15 cellular contexts compared by ENCODE assay signal in genomic region chr18:35469696-35470095, GRCh38. TPM values are rescaled to one million over a fixed set of nuclear protein-coding genes. Genes with fewer than 3 reads are reported as not detected.
A peak's percentile ranks its signal among the peaks of the same experiment; 100 is the strongest.
DNase-seq lines count a peak whose midpoint lies in the region; FAIRE-seq and TF ChIP-seq lines count a peak whose summit lies in the region.
"Had no signal": no experiment of that assay in that cellular context is flagged by ENCODE, and none has a peak within 500 bp of the region (broad histone marks: within the 10 kb centered on the region; RNA-seq: fewer than 3 reads in every experiment).

No MANE protein-coding gene starts in this region.

- H3K4me3 Mint-ChIP-seq in MCF 10A (ENCODE audit: unreplicated experiment) (no peak overlapping the region), glutamatergic neuron (ENCODE audit: unreplicated experiment) (no peak overlapping the region)
- H3K4me3 Mint-ChIP-seq: CD14-positive monocyte, H9, IgD-negative memory B cell had no signal

- H3K4me1 ChIP-seq in breast epithelium (no peaks in the 10 kb centered on the region), SJSA1 (replicated peaks) (peaks cover 18% of the 10 kb centered on the region), stomach smooth muscle (ENCODE audit: control insufficient read depth, insufficient read depth, low read length) (peaks cover 40% of the 10 kb centered on the region)

- H3K27me3 Mint-ChIP-seq in MCF 10A (ENCODE audit: insufficient read depth, unreplicated experiment), result no peaks in the 10 kb centered on the region
- H3K27me3 Mint-ChIP-seq in glutamatergic neuron (ENCODE audit: unreplicated experiment), result no peaks in the 10 kb centered on the region
- H3K27me3 Mint-ChIP-seq: IgD-negative memory B cell had no signal

- H3K4me1 Mint-ChIP-seq in MCF 10A (ENCODE audit: insufficient read depth, unreplicated experiment), result peaks cover 16% of the 10 kb centered on the region
- H3K4me1 Mint-ChIP-seq in glutamatergic neuron (ENCODE audit: low read depth, unreplicated experiment), result peaks cover 23% of the 10 kb centered on the region

- H3K9me3 Mint-ChIP-seq in MCF 10A (ENCODE audit: unreplicated experiment), result no peaks in the 10 kb centered on the region
- H3K9me3 Mint-ChIP-seq in glutamatergic neuron (ENCODE audit: unreplicated experiment), result peaks cover 3% of the 10 kb centered on the region
- H3K9me3 Mint-ChIP-seq: H9, IgD-negative memory B cell had no signal

- DNase-seq in MCF 10A (ENCODE audit: unreplicated experiment) (no peak), breast epithelium (ENCODE audit: low spot score in 2 of 2) (no peak), SJSA1 (ENCODE audit: low read depth in 1 of 2, low spot score in 2 of 2) (peak; percentile 62 to 68), glutamatergic neuron (no peak), NCI-H2029 (lab: John Stamatoyannopoulos, UW) (no peak), mesenteric fat pad (ENCODE audit: low spot score) (no peak), GM19239 (ENCODE audit: insufficient read length, low spot score) (no peak)
- DNase-seq: H9, NCI-H1092, NCI-H345, NCI-H526 treated with DMSO at 0.1 percent for 48 hours, SK-N-SH had no signal

- H3K9ac ChIP-seq in stomach smooth muscle (ENCODE audit: low read length in 2 of 2), result no peak overlapping the region
- H3K9ac ChIP-seq: SK-N-SH had no signal

- H3K27ac ChIP-seq in breast epithelium (no peak overlapping the region), SJSA1 (0 out of 2 replicates have a peak overlapping the region, but pooled peaks have one; percentile 2), stomach smooth muscle (ENCODE audit: low read length) (peak overlapping the region; percentile 70)

- H3K9me3 ChIP-seq in breast epithelium (no peaks in the 10 kb centered on the region), SJSA1 (replicated peaks) (no peaks in the 10 kb centered on the region), stomach smooth muscle (ENCODE audit: control insufficient read depth in 2 of 2, low read length in 2 of 2) (no peaks in the 10 kb centered on the region)
- H3K9me3 ChIP-seq: SK-N-SH had no signal

- H3K36me3 ChIP-seq in breast epithelium, result no peaks in the 10 kb centered on the region
- no peaks in the 10 kb centered on the region for H3K36me3 ChIP-seq in SJSA1
- H3K36me3 ChIP-seq in stomach smooth muscle (ENCODE audit: control insufficient read depth in 2 of 2, insufficient read depth in 2 of 2, low read length in 2 of 2), result peaks cover under 1 to 2% of the 10 kb centered on the region in 2 donors

- H3K4me3 ChIP-seq in breast epithelium (no peak overlapping the region), SJSA1 (no peak overlapping the region), stomach smooth muscle (ENCODE audit: low read length in 2 of 2) (no peak overlapping the region)

- H3K27me3 ChIP-seq in breast epithelium, result no peaks in the 10 kb centered on the region
- no peaks in the 10 kb centered on the region for H3K27me3 ChIP-seq in SJSA1 (replicated peaks)
- H3K27me3 ChIP-seq in stomach smooth muscle (ENCODE audit: control insufficient read depth in 1 of 2, insufficient read depth in 2 of 2, low read length in 2 of 2), result no peaks in the 10 kb centered on the region

- H3K27ac Mint-ChIP-seq in MCF 10A (ENCODE audit: low read depth, unreplicated experiment), result peak overlapping the region; percentile 62
- H3K27ac Mint-ChIP-seq in glutamatergic neuron (ENCODE audit: unreplicated experiment), result peak overlapping the region; percentile 20
- H3K27ac Mint-ChIP-seq: IgD-negative memory B cell had no signal

- H3K36me3 Mint-ChIP-seq in MCF 10A (ENCODE audit: insufficient read depth, unreplicated experiment) (peaks cover 29% of the 10 kb centered on the region), glutamatergic neuron (ENCODE audit: unreplicated experiment) (peaks cover 7% of the 10 kb centered on the region)

- no TSS peak for BruUV-seq in MCF 10A (replicated peaks; lab: Mats Ljungman, UMichigan)

- no peak for FAIRE-seq in GM19239 (lab: Jason Lieb, UNC)

- no peak for TF ChIP-seq CTCF in MCF 10A (IDR thresholded peaks at IDR 0.05; ENCODE audit: unreplicated experiment)
- TF ChIP-seq CTCF in breast epithelium (IDR thresholded peaks at IDR 0.05), result no peak
- no peak for TF ChIP-seq CTCF in glutamatergic neuron (IDR thresholded peaks at IDR 0.05; ENCODE audit: partially characterized antibody, unreplicated experiment)

- intact Hi-C loops in MCF 10A (cut with micrococcal nuclease), result no loop called here
- intact Hi-C loops in breast epithelium (cut with DNase I; ENCODE audit: low total_unique reads), result no loop called here

- CTCF ChIA-PET in MCF 10A (lab: Yijun Ruan, JAX), result no interaction called here

- POLR2A ChIA-PET in MCF 10A (lab: Yijun Ruan, JAX), result interaction anchor here (0.6 to 1.5 kb wide), 2 partner anchors 9 to 28 kb away, joined by 3 to 5 read pairs; partner anchors contain the start of gene INO80C

- TF ChIP-seq POLR2A in breast epithelium (IDR thresholded peaks at IDR 0.05), result no peak

RNA-seq across cellular contexts. Expression of gene INO80C, which starts 28.1 kb away (rescaled TPM):
- 25.8 and 32.6 TPM in 2 replicates for total RNA-seq in MCF 10A (2022)
- 10 to 100 TPM in 1 of 3 donors, 1 to 10 TPM in 2; 5.9 to 14.7 (median 6.7) TPM for total RNA-seq in breast epithelium
- total RNA-seq in SJSA1 (2014; rRNA removed; shearing (Covaris generic)), result 5.7 and 7.5 TPM in 2 replicates
- total RNA-seq in glutamatergic neuron (ENCODE audit: unreplicated experiment), result 38.7 TPM
- total RNA-seq in mesenteric fat pad, result 18.6 TPM

Comparison
In these comparisons a context has a peak if more than half of its experiments do, and no peak if none do; other contexts are left out.
1. DNase-seq: peak in SJSA1 (2 of 2); none in MCF 10A (single experiment), breast epithelium (0 of 2), glutamatergic neuron (single experiment), NCI-H2029 (single experiment), mesenteric fat pad (single experiment) and GM19239 (single experiment).
2. H3K27ac ChIP-seq: peak in SJSA1 (single experiment) and stomach smooth muscle (single experiment); none in breast epithelium (0 of 2).